14 cellular contexts compared by ENCODE assay signal in the genomic region with DNA sequence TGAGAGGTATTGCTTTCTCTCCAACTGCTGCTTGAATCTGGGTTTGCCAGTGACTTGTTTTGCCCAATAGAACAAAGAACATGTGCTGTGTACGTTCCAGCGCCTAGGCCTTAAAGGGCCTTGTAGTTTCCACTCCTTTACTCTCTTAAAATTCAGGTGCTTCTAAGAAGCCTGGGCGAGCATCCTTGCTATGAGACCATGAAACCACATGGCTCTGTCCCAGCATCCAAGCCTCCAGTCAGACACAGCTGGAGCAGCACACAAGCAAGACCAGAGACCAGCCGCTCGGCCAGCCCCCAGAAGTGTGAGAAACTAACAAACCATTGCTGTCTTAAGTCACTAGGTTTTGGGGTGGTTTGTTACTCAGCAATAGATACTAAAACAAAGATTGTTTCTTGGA. TPM values are rescaled to one million over a fixed set of nuclear protein-coding genes. Genes with fewer than 3 reads are reported as not detected.
DNase-seq lines count a peak whose midpoint lies in the region; ATAC-seq and TF ChIP-seq lines count a peak whose summit lies in the region.
"Had no signal": no experiment of that assay in that cellular context is flagged by ENCODE, and none has a peak within 500 bp of the region (broad histone marks: within the 10 kb centered on the region; RNA-seq: fewer than 3 reads in every experiment).

No MANE protein-coding gene starts in this region.

- no peak overlapping the region for H2BK15ac ChIP-seq in mesenchymal stem cell (ENCODE audit: low read depth, poor library complexity, severe bottlenecking)

- H3K36me3 ChIP-seq in mesenchymal stem cell (ENCODE audit: control insufficient read depth in 1 of 2, insufficient read depth in 2 of 2, low read depth in 1 of 2, low read length in 2 of 2): peaks cover 2 to 13% of the 10 kb centered on the region in 2 experiments
- H3K36me3 ChIP-seq in stomach smooth muscle (ENCODE audit: control insufficient read depth in 2 of 2, insufficient read depth in 2 of 2, low read length in 2 of 2): peaks cover 2% of the 10 kb centered on the region in 2 donors

- no peak overlapping the region for H2AFZ ChIP-seq in mesenchymal stem cell (ENCODE audit: low read depth, low read length)

- H2BK120ac ChIP-seq in mesenchymal stem cell (ENCODE audit: low read depth, low read length): no peak overlapping the region

- WGBS in mesenchymal stem cell: 94% methylated on average over 5 of the region's 5 CpGs

- H3K27ac Mint-ChIP-seq in T-cell (peak overlapping the region; percentile 62 to 72), natural killer cell (no peak overlapping the region)
- H3K27ac Mint-ChIP-seq: activated CD8-positive, alpha-beta memory T cell treated with anti-CD3 and anti-CD28 coated beads, Interleukin-2, amount 10 ng/mL, durations not matched to agents 7 days and 5 days; activated naive CD8-positive, alpha-beta T cell had no signal

- no peak overlapping the region for H3K14ac ChIP-seq in mesenchymal stem cell (ENCODE audit: low read length in 2 of 2)

- peaks cover 39 to 59% (median 53%) of the 10 kb centered on the region in 3 donors for H3K4me1 Mint-ChIP-seq in T-cell
- peaks cover 13 to 28% of the 10 kb centered on the region in 2 donors for H3K4me1 Mint-ChIP-seq in natural killer cell

- H3K9me3 Mint-ChIP-seq in T-cell (no peaks in the 10 kb centered on the region), natural killer cell (no peaks in the 10 kb centered on the region)

- peak overlapping the region; percentile 40 for H4K8ac ChIP-seq in mesenchymal stem cell (ENCODE audit: low read length)

- peak; percentile 6 for TF ChIP-seq POLR2A in GM18526 (IDR thresholded peaks at IDR 0.05; ENCODE audit: extremely low read depth, insufficient read length)

- TF ChIP-seq CTCF in natural killer cell (IDR thresholded peaks at IDR 0.05): no peak

- H3K79me1 ChIP-seq in mesenchymal stem cell (replicated peaks; ENCODE audit: low read length, poor library complexity, severe bottlenecking): no peaks in the 10 kb centered on the region

- no peak overlapping the region for H3K18ac ChIP-seq in mesenchymal stem cell (ENCODE audit: low read depth in 1 of 2, low read length in 2 of 2)

- DNase-seq in T-cell (no peak), mesenchymal stem cell (no peak), NCI-H82 treated with DMSO at 0.1 percent for 48 hours (lab: John Stamatoyannopoulos, UW; ENCODE audit: unreplicated experiment) (no peak), dedifferentiated amniotic fluid mesenchymal stem cell (ENCODE audit: extremely low spot score) (no peak), natural killer cell (no peak)
- DNase-seq: activated CD8-positive, alpha-beta memory T cell treated with anti-CD3 and anti-CD28 coated beads, Interleukin-2, amount 10 ng/mL, durations not matched to agents 7 days and 5 days; COR-L47; hippocampal formation; Karpas-422; NCI-H2171 had no signal

- CTCF ChIA-PET in T-cell (lab: Charles Lee): interaction anchor here (1.0 to 3.4 kb wide), 4 partner anchors 91 to 97 kb away, joined by 3 to 40 read pairs (median 15); no protein-coding TSS in a partner anchor

- no peaks in the 10 kb centered on the region for H3K27me3 Mint-ChIP-seq in T-cell
- peaks cover 0 to 2% of the 10 kb centered on the region in 2 donors for H3K27me3 Mint-ChIP-seq in natural killer cell (ENCODE audit: low read depth in 2 of 2)
- H3K27me3 Mint-ChIP-seq: activated CD8-positive, alpha-beta memory T cell treated with anti-CD3 and anti-CD28 coated beads, Interleukin-2, amount 10 ng/mL, durations not matched to agents 7 days and 5 days; activated naive CD8-positive, alpha-beta T cell had no signal

- H3K9ac ChIP-seq in mesenchymal stem cell (ENCODE audit: low read length) (no peak overlapping the region), stomach smooth muscle (ENCODE audit: low read length in 2 of 2) (peak overlapping the region; percentile 5 to 13)

- H3K4ac ChIP-seq in mesenchymal stem cell (ENCODE audit: low read depth in 1 of 2, low read length in 2 of 2): no peak overlapping the region

- H3K36me3 Mint-ChIP-seq in T-cell (no peaks in the 10 kb centered on the region), natural killer cell (no peaks in the 10 kb centered on the region)

- ATAC-seq in T-cell (replicated peaks in 1 of 4) (no peak), GM18498 (IDR thresholded peaks at IDR 0.05; ENCODE audit: unreplicated experiment) (no peak), natural killer cell (no peak)
- ATAC-seq: activated CD8-positive, alpha-beta memory T cell treated with anti-CD3 and anti-CD28 coated beads, Interleukin-2, amount 10 ng/mL, durations not matched to agents 7 days and 5 days had no signal

- POLR2A ChIA-PET in T-cell (lab: Charles Lee): no interaction called here

- no peak overlapping the region for H3K27ac ChIP-seq in mesenchymal stem cell (ENCODE audit: low read length, poor library complexity, severe bottlenecking)
- H3K27ac ChIP-seq in stomach smooth muscle (ENCODE audit: low read length): peak overlapping the region; percentile 99

- H3K23ac ChIP-seq in mesenchymal stem cell (ENCODE audit: low read length in 2 of 2): no peak overlapping the region

- no peak overlapping the region for H2BK5ac ChIP-seq in mesenchymal stem cell (ENCODE audit: low read depth, low read length, poor library complexity, severe bottlenecking)

- H3K9me3 ChIP-seq in mesenchymal stem cell (ENCODE audit: control insufficient read depth, low read length): no peaks in the 10 kb centered on the region
- H3K9me3 ChIP-seq in stomach smooth muscle (ENCODE audit: control insufficient read depth in 2 of 2, low read length in 2 of 2): no peaks in the 10 kb centered on the region

- no peak overlapping the region for H4K91ac ChIP-seq in mesenchymal stem cell (ENCODE audit: low read length)

- peak overlapping the region; percentile 9 to 17 for H2BK12ac ChIP-seq in mesenchymal stem cell (ENCODE audit: low read length in 2 of 2)

- H3K4me3 Mint-ChIP-seq in T-cell: no peak overlapping the region
- no peak overlapping the region for H3K4me3 Mint-ChIP-seq in natural killer cell
- H3K4me3 Mint-ChIP-seq: activated CD8-positive, alpha-beta memory T cell treated with anti-CD3 and anti-CD28 coated beads, Interleukin-2, amount 10 ng/mL, durations not matched to agents 7 days and 5 days; activated naive CD8-positive, alpha-beta T cell had no signal

- intact Hi-C loops in natural killer cell (cut with micrococcal nuclease): no loop called here

- H3K4me3 ChIP-seq in mesenchymal stem cell (ENCODE audit: insufficient read depth in 1 of 2, low read depth in 1 of 2, low read length in 2 of 2): no peak overlapping the region
- peak overlapping the region in 1 of 2 donors; percentile 15 for H3K4me3 ChIP-seq in stomach smooth muscle (ENCODE audit: low read length in 2 of 2)

- H2AK5ac ChIP-seq in mesenchymal stem cell (ENCODE audit: low read length, severe bottlenecking): peak overlapping the region; percentile 4

- no peak overlapping the region for H3K4me2 ChIP-seq in mesenchymal stem cell (ENCODE audit: low read length, poor library complexity, severe bottlenecking)

- H3K27me3 ChIP-seq in mesenchymal stem cell (ENCODE audit: control insufficient read depth in 1 of 2, insufficient read depth in 1 of 2, low read length in 2 of 2) (no peaks in the 10 kb centered on the region), stomach smooth muscle (ENCODE audit: control insufficient read depth in 1 of 2, insufficient read depth in 2 of 2, low read length in 2 of 2) (no peaks in the 10 kb centered on the region)

- H3K4me1 ChIP-seq in mesenchymal stem cell (ENCODE audit: control insufficient read depth, insufficient read depth, low read depth, low read length) (peaks cover 17% of the 10 kb centered on the region), stomach smooth muscle (ENCODE audit: control insufficient read depth, insufficient read depth, low read length) (peaks cover 59% of the 10 kb centered on the region)

RNA-seq across cellular contexts. Expression of a gene that starts 15.1 kb away (rescaled TPM):
- total RNA-seq in T-cell: 100 to 1,000 TPM in 3 of 5 donors, 10 to 100 TPM in 2; 68.9 to 183 (median 154) TPM
- polyA plus RNA-seq in mesenchymal stem cell (2013, experiment 1 of 2): 73.2 TPM
- polyA plus RNA-seq in mesenchymal stem cell (2013, experiment 2 of 2): 70.2 TPM
- 10 to 100 TPM; 53.3 to 73.8 (median 64.6) TPM for total RNA-seq in natural killer cell

Comparison
In these comparisons a context has a peak if more than half of its experiments do, and no peak if none do; other contexts are left out.
1. H3K27ac Mint-ChIP-seq: peak in T-cell (2 of 2); none in natural killer cell (0 of 2).